21 cellular contexts compared by ENCODE assay signal in genomic region chr6:137303436-137303835, GRCh38.
"Had no signal": no experiment of that assay in that cellular context is flagged by ENCODE, and none has a peak within 500 bp of the region (broad histone marks: within the 10 kb centered on the region; RNA-seq: fewer than 3 reads in every experiment).

No MANE protein-coding gene starts in this region.

- H3K79me2 ChIP-seq: hepatocyte had no signal

- H3K27me3 ChIP-seq: dorsolateral prefrontal cortex, hepatocyte, stomach had no signal

- H3K9me3 Mint-ChIP-seq: nephron had no signal

- H3K4me2 ChIP-seq: hepatocyte had no signal

- H3K4me3 ChIP-seq: dorsolateral prefrontal cortex, hepatocyte, skin epidermis, stomach had no signal

- H3K4me3 Mint-ChIP-seq: naive B cell, nephron had no signal

- DNase-seq: cortex of kidney; dorsolateral prefrontal cortex; effector CD8-positive, alpha-beta T cell; foreskin melanocyte; head of caudate nucleus; kidney glomerular epithelial cell; mesendoderm; naive B cell; posterior cingulate gyrus; stimulated activated CD4-positive, alpha-beta T cell treated with anti-CD3 and anti-CD28 coated beads, Interleukin-12 subunit alpha, Interleukin-12 subunit beta, amount 100 ng/mL, for 4 hours; stimulated activated naive CD4-positive, alpha-beta T cell; stomach; substantia nigra; trophoblast cell had no signal

- H3K36me3 ChIP-seq: stomach had no signal

- H2AFZ ChIP-seq: hepatocyte had no signal

- H3K27ac ChIP-seq: dorsolateral prefrontal cortex, hepatocyte, stomach had no signal

- FAIRE-seq: islet of Langerhans, urothelium cell line had no signal

- H3K4me1 Mint-ChIP-seq: nephron had no signal

- ATAC-seq: esophagus mucosa, sciatic nerve had no signal

- H3K9me3 ChIP-seq: stomach had no signal

- H3K27ac Mint-ChIP-seq: nephron had no signal

- H3K27me3 Mint-ChIP-seq: naive B cell had no signal
